1 cellular context compared by ENCODE assay signal in genomic region chr7:5426226-5426475, GRCh38.
TF ChIP-seq lines count a peak whose summit lies in the region.

No MANE protein-coding gene starts in this region.

TF ChIP-seq in K562, 482 proteins besides CTCF, POLR2A, EP300 and RAD21 (continued from another document):
- TF ChIP-seq, protein P1, sequence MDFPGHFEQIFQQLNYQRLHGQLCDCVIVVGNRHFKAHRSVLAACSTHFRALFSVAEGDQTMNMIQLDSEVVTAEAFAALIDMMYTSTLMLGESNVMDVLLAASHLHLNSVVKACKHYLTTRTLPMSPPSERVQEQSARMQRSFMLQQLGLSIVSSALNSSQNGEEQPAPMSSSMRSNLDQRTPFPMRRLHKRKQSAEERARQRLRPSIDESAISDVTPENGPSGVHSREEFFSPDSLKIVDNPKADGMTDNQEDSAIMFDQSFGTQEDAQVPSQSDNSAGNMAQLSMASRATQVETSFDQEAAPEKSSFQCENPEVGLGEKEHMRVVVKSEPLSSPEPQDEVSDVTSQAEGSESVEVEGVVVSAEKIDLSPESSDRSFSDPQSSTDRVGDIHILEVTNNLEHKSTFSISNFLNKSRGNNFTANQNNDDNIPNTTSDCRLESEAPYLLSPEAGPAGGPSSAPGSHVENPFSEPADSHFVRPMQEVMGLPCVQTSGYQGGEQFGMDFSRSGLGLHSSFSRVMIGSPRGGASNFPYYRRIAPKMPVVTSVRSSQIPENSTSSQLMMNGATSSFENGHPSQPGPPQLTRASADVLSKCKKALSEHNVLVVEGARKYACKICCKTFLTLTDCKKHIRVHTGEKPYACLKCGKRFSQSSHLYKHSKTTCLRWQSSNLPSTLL (IDR thresholded peaks at IDR 0.05) = no peak
- TF ChIP-seq HMG20B (CRISPR knock-in tag; IDR thresholded peaks at IDR 0.05) (no peak), ZNF274 (IDR thresholded peaks at IDR 0.05; ENCODE audit: borderline replicate concordance, low read depth, low read length) (no peak), SAFB (IDR thresholded peaks at IDR 0.05; ENCODE audit: borderline replicate concordance, low read depth, low read length) (no peak), PHB (CRISPR knock-in tag; IDR thresholded peaks at IDR 0.05) (no peak), PKNOX1 (IDR thresholded peaks at IDR 0.05) (0 out of 2 replicates have a peak, but pooled peaks have one; percentile 20), TEAD1 (CRISPR knock-in tag; IDR thresholded peaks at IDR 0.05) (no peak), ZNF280A (IDR thresholded peaks at IDR 0.05; ENCODE audit: low read depth, partially characterized antibody) (no peak), SRSF3 (IDR thresholded peaks at IDR 0.05; ENCODE audit: insufficient read depth, low read length) (no peak), JUN (IDR thresholded peaks at IDR 0.05; ENCODE audit: borderline replicate concordance, low read depth, low read length) (no peak), JUN (CRISPR knock-in tag; IDR thresholded peaks at IDR 0.05; ENCODE audit: borderline replicate concordance) (0 out of 2 replicates have a peak, but pooled peaks have one; percentile 47), POLR2H (tag; IDR thresholded peaks at IDR 0.05; ENCODE audit: low read depth) (0 out of 2 replicates have a peak, but pooled peaks have one; percentile 61), THAP7 (CRISPR knock-in tag; IDR thresholded peaks at IDR 0.05) (no peak), NFIC (IDR thresholded peaks at IDR 0.05) (no peak), ATF1 (CRISPR knock-in tag; IDR thresholded peaks at IDR 0.05) (no peak), ATF1 (tag; IDR thresholded peaks at IDR 0.05) (0 out of 2 replicates have a peak, but pooled peaks have one; percentile 18), ZNF507 (tag; conservative IDR thresholded peaks at IDR 0.05) (no peak), RB1 (IDR thresholded peaks at IDR 0.05; ENCODE audit: low read depth) (no peak), CBX1 (IDR thresholded peaks at IDR 0.05; ENCODE audit: low read depth) (no peak), STAT5A (IDR thresholded peaks at IDR 0.05; ENCODE audit: borderline replicate concordance, low read length) (no peak)
- TF ChIP-seq, protein P2, sequence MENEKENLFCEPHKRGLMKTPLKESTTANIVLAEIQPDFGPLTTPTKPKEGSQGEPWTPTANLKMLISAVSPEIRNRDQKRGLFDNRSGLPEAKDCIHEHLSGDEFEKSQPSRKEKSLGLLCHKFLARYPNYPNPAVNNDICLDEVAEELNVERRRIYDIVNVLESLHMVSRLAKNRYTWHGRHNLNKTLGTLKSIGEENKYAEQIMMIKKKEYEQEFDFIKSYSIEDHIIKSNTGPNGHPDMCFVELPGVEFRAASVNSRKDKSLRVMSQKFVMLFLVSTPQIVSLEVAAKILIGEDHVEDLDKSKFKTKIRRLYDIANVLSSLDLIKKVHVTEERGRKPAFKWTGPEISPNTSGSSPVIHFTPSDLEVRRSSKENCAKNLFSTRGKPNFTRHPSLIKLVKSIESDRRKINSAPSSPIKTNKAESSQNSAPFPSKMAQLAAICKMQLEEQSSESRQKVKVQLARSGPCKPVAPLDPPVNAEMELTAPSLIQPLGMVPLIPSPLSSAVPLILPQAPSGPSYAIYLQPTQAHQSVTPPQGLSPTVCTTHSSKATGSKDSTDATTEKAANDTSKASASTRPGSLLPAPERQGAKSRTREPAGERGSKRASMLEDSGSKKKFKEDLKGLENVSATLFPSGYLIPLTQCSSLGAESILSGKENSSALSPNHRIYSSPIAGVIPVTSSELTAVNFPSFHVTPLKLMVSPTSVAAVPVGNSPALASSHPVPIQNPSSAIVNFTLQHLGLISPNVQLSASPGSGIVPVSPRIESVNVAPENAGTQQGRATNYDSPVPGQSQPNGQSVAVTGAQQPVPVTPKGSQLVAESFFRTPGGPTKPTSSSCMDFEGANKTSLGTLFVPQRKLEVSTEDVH (IDR thresholded peaks at IDR 0.05; ENCODE audit: low read depth, partially characterized antibody) = no peak
- TF ChIP-seq, protein P3, sequence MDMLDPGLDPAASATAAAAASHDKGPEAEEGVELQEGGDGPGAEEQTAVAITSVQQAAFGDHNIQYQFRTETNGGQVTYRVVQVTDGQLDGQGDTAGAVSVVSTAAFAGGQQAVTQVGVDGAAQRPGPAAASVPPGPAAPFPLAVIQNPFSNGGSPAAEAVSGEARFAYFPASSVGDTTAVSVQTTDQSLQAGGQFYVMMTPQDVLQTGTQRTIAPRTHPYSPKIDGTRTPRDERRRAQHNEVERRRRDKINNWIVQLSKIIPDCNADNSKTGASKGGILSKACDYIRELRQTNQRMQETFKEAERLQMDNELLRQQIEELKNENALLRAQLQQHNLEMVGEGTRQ (CRISPR knock-in tag; IDR thresholded peaks at IDR 0.05) = no peak
TF ChIP-seq in K562: peak in this region for 8.
